In the genomic region with DNA sequence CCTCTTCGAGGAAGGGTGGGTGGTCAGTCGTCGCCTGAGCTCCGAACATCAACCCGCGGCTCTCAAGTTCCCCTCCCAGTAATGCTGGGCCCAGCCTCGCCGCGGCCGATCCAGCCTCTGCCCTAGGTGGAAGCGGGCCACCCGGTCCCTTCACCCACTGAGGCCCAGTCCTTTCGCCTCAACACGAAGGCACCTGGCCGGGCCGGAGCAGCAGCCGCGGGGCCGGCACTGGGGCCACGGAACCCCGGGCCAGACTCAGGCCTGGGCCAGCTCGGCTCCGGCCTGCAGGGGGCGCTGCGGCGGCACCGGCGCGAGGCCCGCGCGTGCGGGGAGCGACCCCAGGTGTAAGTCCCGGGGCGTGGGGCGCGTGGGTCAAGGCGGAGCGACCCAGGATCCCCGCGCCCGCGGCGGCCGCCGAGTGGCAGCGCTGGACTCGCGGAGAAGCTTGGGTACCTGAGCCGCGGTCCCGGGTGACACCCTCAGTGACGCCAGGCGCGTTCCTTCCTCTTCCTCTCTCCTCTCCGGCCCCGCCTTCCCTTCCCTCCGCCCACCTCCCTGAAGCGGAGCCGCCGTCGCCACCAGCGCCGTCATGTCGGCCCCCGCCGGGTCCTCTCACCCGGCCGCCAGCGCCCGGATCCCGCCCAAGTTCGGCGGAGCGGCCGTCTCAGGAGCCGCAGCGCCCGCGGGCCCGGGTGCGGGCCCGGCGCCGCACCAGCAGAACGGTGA, we compare ENCODE assay signal across 8 cellular contexts. TPM values are rescaled to one million over a fixed set of nuclear protein-coding genes. Genes with fewer than 3 reads are reported as not detected.
DNase-seq lines count a peak whose midpoint lies in the region; ATAC-seq and TF ChIP-seq lines count a peak whose summit lies in the region.

SEC24B (plus strand) TSS at position 535 of the 726 bp plus-strand sequence; CDS start at position 590, 55 bp downstream.

- H3K4me1 Mint-ChIP-seq in activated CD4-positive, alpha-beta T cell treated with anti-CD3 and anti-CD28 coated beads, Interleukin-2, amount 10 ng/mL, durations not matched to agents 7 days and 5 days = peaks cover 53% of the 10 kb centered on the region

- H3K36me3 ChIP-seq in liver (ENCODE audit: control insufficient read depth in 4 of 4, insufficient read depth in 3 of 4, low read depth in 1 of 4, low read length in 3 of 4) = no peaks in the 10 kb centered on the region

- no peaks in the 10 kb centered on the region for H3K9me3 ChIP-seq in liver (ENCODE audit: control insufficient read depth in 4 of 4, low read length in 3 of 4)

- peak; percentile 92 for ATAC-seq in GM19035 (IDR thresholded peaks at IDR 0.05; ENCODE audit: unreplicated experiment)
- ATAC-seq in HG03342 (IDR thresholded peaks at IDR 0.05; ENCODE audit: unreplicated experiment) = peak; percentile 91

- WGBS in liver = under 1% methylated on average over 87 of the region's 87 CpGs

- H3K9ac ChIP-seq in liver (ENCODE audit: low read depth in 1 of 2, low read length in 2 of 2) = peak within 1 kb of the TSS; percentile 84 to 92

- peak within 1 kb of the TSS; percentile 91 for H3K27ac Mint-ChIP-seq in activated CD4-positive, alpha-beta T cell treated with anti-CD3 and anti-CD28 coated beads, Interleukin-2, amount 10 ng/mL, durations not matched to agents 7 days and 5 days

- CTCF ChIA-PET in activated CD4-positive, alpha-beta T cell treated with anti-CD3 and anti-CD28 coated beads, Interleukin-2, amount 10 ng/mL, durations not matched to agents 7 days and 5 days (lab: Charles Lee) = interaction anchor here (0.6 to 2.1 kb wide), 34 partner anchors 8 to 548 kb away, joined by 3 to 13 read pairs (median 4); partner anchors contain the start of gene CASP6

- H3K9me3 Mint-ChIP-seq in activated CD4-positive, alpha-beta T cell treated with anti-CD3 and anti-CD28 coated beads, Interleukin-2, amount 10 ng/mL, durations not matched to agents 7 days and 5 days = no peaks in the 10 kb centered on the region

- peak; percentile 91 for DNase-seq in Ammon's horn (ENCODE audit: low spot score)
- DNase-seq in NCI-H460 (ENCODE audit: extremely low read depth, low read depth) = peak; percentile 65
- peak; percentile 93 for DNase-seq in activated CD4-positive, alpha-beta T cell treated with anti-CD3 and anti-CD28 coated beads, Interleukin-2, amount 10 ng/mL, durations not matched to agents 7 days and 5 days
- peak; percentile 71 for DNase-seq in dedifferentiated amniotic fluid mesenchymal stem cell (ENCODE audit: extremely low spot score)
- peak; percentile 82 to 87 for DNase-seq in stimulated activated CD4-positive, alpha-beta T cell treated with anti-CD3 and anti-CD28 coated beads, Interleukin-4, amount 100 ng/mL, for 4 hours

- H3K27me3 Mint-ChIP-seq in activated CD4-positive, alpha-beta T cell treated with anti-CD3 and anti-CD28 coated beads, Interleukin-2, amount 10 ng/mL, durations not matched to agents 7 days and 5 days = no peaks in the 10 kb centered on the region

- peak within 1 kb of the TSS; percentile 88 to 100 (median 98) for H3K4me3 ChIP-seq in liver (ENCODE audit: low read depth in 1 of 3, low read length in 3 of 3)

- H3K4me3 Mint-ChIP-seq in activated CD4-positive, alpha-beta T cell treated with anti-CD3 and anti-CD28 coated beads, Interleukin-2, amount 10 ng/mL, durations not matched to agents 7 days and 5 days = peak within 1 kb of the TSS; percentile 82

- H3K36me3 Mint-ChIP-seq in activated CD4-positive, alpha-beta T cell treated with anti-CD3 and anti-CD28 coated beads, Interleukin-2, amount 10 ng/mL, durations not matched to agents 7 days and 5 days (ENCODE audit: low read depth) = peaks cover 17% of the 10 kb centered on the region

- H3K4me1 ChIP-seq in liver (ENCODE audit: control insufficient read depth in 4 of 4, insufficient read depth in 4 of 4, low read length in 3 of 4) = peaks cover 4 to 38% (median 26%) of the 10 kb centered on the region in 4 donors

- TF ChIP-seq CTCF in liver (IDR thresholded peaks at IDR 0.05; ENCODE audit: low read depth, low read length, missing input control) = peak; percentile 88

- H3K27me3 ChIP-seq in liver (ENCODE audit: control insufficient read depth in 4 of 4, insufficient read depth in 4 of 4, low read length in 3 of 4) = no peaks in the 10 kb centered on the region

- H3K27ac ChIP-seq in liver (ENCODE audit: low read depth in 1 of 2, low read length in 2 of 2) = peak within 1 kb of the TSS; percentile 92 to 95

- POLR2A ChIA-PET in activated CD4-positive, alpha-beta T cell treated with anti-CD3 and anti-CD28 coated beads, Interleukin-2, amount 10 ng/mL, durations not matched to agents 7 days and 5 days (lab: Charles Lee) = interaction anchor here (0.7 kb wide), 1 partner anchor 126 kb away, joined by 3 read pairs; the partner anchor contains the start of gene MCUB

- no peak for TF ChIP-seq RAD21 in liver (IDR thresholded peaks at IDR 0.05)

TF ChIP-seq in liver, 16 proteins besides CTCF, POLR2A, EP300 and RAD21:
- TF ChIP-seq SP1 (IDR thresholded peaks at IDR 0.05) (peak; percentile 3), FOXA2 (IDR thresholded peaks at IDR 0.05) (no peak), GABPA (IDR thresholded peaks at IDR 0.05 in 1 of 2, conservative IDR thresholded peaks at IDR 0.05 in 1 of 2) (no peak), TAF1 (conservative IDR thresholded peaks at IDR 0.05) (no peak), HNF4A (conservative IDR thresholded peaks at IDR 0.05) (no peak), EGR1 (IDR thresholded peaks at IDR 0.05; ENCODE audit: low read depth in 2 of 2) (no peak), RXRA (IDR thresholded peaks at IDR 0.05) (peak in 1 of 2 donors; percentile 15), HNF4G (IDR thresholded peaks at IDR 0.05) (no peak)
- TF ChIP-seq, protein P1, sequence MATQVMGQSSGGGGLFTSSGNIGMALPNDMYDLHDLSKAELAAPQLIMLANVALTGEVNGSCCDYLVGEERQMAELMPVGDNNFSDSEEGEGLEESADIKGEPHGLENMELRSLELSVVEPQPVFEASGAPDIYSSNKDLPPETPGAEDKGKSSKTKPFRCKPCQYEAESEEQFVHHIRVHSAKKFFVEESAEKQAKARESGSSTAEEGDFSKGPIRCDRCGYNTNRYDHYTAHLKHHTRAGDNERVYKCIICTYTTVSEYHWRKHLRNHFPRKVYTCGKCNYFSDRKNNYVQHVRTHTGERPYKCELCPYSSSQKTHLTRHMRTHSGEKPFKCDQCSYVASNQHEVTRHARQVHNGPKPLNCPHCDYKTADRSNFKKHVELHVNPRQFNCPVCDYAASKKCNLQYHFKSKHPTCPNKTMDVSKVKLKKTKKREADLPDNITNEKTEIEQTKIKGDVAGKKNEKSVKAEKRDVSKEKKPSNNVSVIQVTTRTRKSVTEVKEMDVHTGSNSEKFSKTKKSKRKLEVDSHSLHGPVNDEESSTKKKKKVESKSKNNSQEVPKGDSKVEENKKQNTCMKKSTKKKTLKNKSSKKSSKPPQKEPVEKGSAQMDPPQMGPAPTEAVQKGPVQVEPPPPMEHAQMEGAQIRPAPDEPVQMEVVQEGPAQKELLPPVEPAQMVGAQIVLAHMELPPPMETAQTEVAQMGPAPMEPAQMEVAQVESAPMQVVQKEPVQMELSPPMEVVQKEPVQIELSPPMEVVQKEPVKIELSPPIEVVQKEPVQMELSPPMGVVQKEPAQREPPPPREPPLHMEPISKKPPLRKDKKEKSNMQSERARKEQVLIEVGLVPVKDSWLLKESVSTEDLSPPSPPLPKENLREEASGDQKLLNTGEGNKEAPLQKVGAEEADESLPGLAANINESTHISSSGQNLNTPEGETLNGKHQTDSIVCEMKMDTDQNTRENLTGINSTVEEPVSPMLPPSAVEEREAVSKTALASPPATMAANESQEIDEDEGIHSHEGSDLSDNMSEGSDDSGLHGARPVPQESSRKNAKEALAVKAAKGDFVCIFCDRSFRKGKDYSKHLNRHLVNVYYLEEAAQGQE (IDR thresholded peaks at IDR 0.05) = peak; percentile 17
- TF ChIP-seq, protein P2, sequence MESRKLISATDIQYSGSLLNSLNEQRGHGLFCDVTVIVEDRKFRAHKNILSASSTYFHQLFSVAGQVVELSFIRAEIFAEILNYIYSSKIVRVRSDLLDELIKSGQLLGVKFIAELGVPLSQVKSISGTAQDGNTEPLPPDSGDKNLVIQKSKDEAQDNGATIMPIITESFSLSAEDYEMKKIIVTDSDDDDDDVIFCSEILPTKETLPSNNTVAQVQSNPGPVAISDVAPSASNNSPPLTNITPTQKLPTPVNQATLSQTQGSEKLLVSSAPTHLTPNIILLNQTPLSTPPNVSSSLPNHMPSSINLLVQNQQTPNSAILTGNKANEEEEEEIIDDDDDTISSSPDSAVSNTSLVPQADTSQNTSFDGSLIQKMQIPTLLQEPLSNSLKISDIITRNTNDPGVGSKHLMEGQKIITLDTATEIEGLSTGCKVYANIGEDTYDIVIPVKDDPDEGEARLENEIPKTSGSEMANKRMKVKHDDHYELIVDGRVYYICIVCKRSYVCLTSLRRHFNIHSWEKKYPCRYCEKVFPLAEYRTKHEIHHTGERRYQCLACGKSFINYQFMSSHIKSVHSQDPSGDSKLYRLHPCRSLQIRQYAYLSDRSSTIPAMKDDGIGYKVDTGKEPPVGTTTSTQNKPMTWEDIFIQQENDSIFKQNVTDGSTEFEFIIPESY (IDR thresholded peaks at IDR 0.05) = no peak
TF ChIP-seq in liver: peak in this region for 3.

RNA-seq across cellular contexts. Expression of gene SEC24B, which starts in this region (rescaled TPM):
- total RNA-seq in NCI-H460 (2014; rRNA removed; shearing (Covaris generic)) = 16.9 and 17.3 TPM in 2 replicates
- 7.4 and 14.4 TPM in 2 replicates for polyA plus RNA-seq in NCI-H460 (2014; cell fraction: nucleus; rRNA removed)
- 10 to 100 TPM; 24.9 to 31.3 TPM for total RNA-seq in activated CD4-positive, alpha-beta T cell treated with anti-CD3 and anti-CD28 coated beads, Interleukin-2, amount 10 ng/mL, durations not matched to agents 7 days and 5 days
- total RNA-seq in liver = 10 to 100 TPM; 12.2 to 38.2 TPM
- 10 to 100 TPM; 13.9 to 18.8 TPM for polyA plus RNA-seq in liver

Comparison
In these comparisons a context has a peak if more than half of its experiments do, and no peak if none do; other contexts are left out.
1. Peak in every context shown above with its lines: DNase-seq, ATAC-seq, H3K4me3 ChIP-seq and H3K27ac ChIP-seq.